ENCODE assay signal across 20 cellular contexts in the genomic region with DNA sequence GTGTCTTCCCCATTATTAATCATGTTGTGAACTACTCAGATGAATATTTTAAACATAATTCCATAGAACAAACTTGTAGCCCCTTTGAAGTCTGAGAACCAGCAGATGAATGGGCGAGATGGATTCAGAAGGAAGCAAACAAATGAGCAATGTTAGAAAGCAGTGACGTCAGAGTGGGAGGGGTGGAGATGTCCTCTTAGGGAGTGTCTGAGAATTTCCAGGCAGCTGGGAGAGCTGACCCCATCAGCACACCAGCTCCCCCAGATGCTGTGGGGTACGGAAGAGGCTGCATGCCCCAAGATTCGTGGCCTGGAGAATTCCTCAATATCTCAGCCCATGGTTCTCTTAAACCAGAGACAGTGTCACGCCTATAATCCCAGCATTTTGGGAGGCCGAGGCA.
A peak's percentile ranks its signal among the peaks of the same experiment; 100 is the strongest.
DNase-seq lines count a peak whose midpoint lies in the region; ATAC-seq and TF ChIP-seq lines count a peak whose summit lies in the region.
"Had no signal": no experiment of that assay in that cellular context is flagged by ENCODE, and none has a peak within 500 bp of the region (broad histone marks: within the 10 kb centered on the region; RNA-seq: fewer than 3 reads in every experiment).

No MANE protein-coding gene starts in this region.

- intact Hi-C loops in posterior vena cava (cut with DNase I), result no loop called here

- peaks cover 3% of the 10 kb centered on the region for H3K4me1 Mint-ChIP-seq in GM23338
- H3K4me1 Mint-ChIP-seq in nephron progenitor cell, result peaks cover 5% of the 10 kb centered on the region
- H3K4me1 Mint-ChIP-seq: activated CD4-positive, alpha-beta T cell treated with anti-CD3 and anti-CD28 coated beads, Interleukin-2, amount 10 ng/mL, durations not matched to agents 7 days and 5 days; mesothelial cell of epicardium; stimulated activated effector memory CD8-positive, alpha-beta T cell treated with anti-CD3 and anti-CD28 coated beads, Interleukin-12 subunit alpha, Interleukin-12 subunit beta, amount 100 ng/mL, for 72 hours had no signal

- H3K4me2 ChIP-seq in GM23338, result no peak overlapping the region
- H3K4me2 ChIP-seq: SK-N-SH had no signal

- DNase-seq in GM23338 (ENCODE audit: low spot score) (peak; percentile 72), SW480 (ENCODE audit: low spot score) (peak; percentile 30), fibroblast of mammary gland (ENCODE audit: low read depth) (peak; percentile 45), nephron progenitor cell (no peak), posterior vena cava (ENCODE audit: low spot score) (no peak), NCI-H146 treated with DMSO at 0.1 percent for 48 hours (lab: John Stamatoyannopoulos, UW; ENCODE audit: unreplicated experiment) (no peak), NCI-H1092 treated with DMSO at 0.1 percent for 48 hours (lab: John Stamatoyannopoulos, UW) (no peak)
- DNase-seq: activated CD4-positive, alpha-beta T cell treated with anti-CD3 and anti-CD28 coated beads, Interleukin-2, amount 10 ng/mL, durations not matched to agents 7 days and 5 days; activated naive CD4-positive, alpha-beta T cell treated with Interleukin-2 at 50 U/mL for 16 hours; HFFc6; kidney glomerular epithelial cell; NCI-H2081 treated with DMSO at 0.1 percent for 48 hours; PC-3; SK-N-SH; stimulated activated CD4-positive, alpha-beta T cell treated with anti-CD3 and anti-CD28 coated beads, Interleukin-12 subunit alpha, Interleukin-12 subunit beta, amount 100 ng/mL, for 4 hours; T1000 had no signal

- ATAC-seq in GM23338 (peak; percentile 89), HG03097 (IDR thresholded peaks at IDR 0.05; ENCODE audit: low FRiP score, unreplicated experiment) (no peak)
- ATAC-seq: PC-3; stimulated activated effector memory CD8-positive, alpha-beta T cell treated with anti-CD3 and anti-CD28 coated beads, Interleukin-12 subunit alpha, Interleukin-12 subunit beta, amount 100 ng/mL, for 72 hours had no signal

- H3K4me3 Mint-ChIP-seq in GM23338, result no peak overlapping the region
- H3K4me3 Mint-ChIP-seq in nephron progenitor cell, result no peak overlapping the region
- H3K4me3 Mint-ChIP-seq: activated CD4-positive, alpha-beta T cell treated with anti-CD3 and anti-CD28 coated beads, Interleukin-2, amount 10 ng/mL, durations not matched to agents 7 days and 5 days; HFFc6; mesothelial cell of epicardium; stimulated activated effector memory CD8-positive, alpha-beta T cell treated with anti-CD3 and anti-CD28 coated beads, Interleukin-12 subunit alpha, Interleukin-12 subunit beta, amount 100 ng/mL, for 72 hours had no signal

- no peak overlapping the region for H2AFZ ChIP-seq in GM23338

- 0 out of 2 replicates have a peak, but pooled peaks cover 2% of the 10 kb centered on the region for H3F3A ChIP-seq in GM23338 (replicated peaks; ENCODE audit: low read depth)

- H3K4me1 ChIP-seq in GM23338 (ENCODE audit: insufficient read depth), result no peaks in the 10 kb centered on the region
- H3K4me1 ChIP-seq: tibial nerve had no signal

- H3K79me2 ChIP-seq in GM23338 (replicated peaks; ENCODE audit: insufficient read depth), result no peaks in the 10 kb centered on the region

- peaks cover 5% of the 10 kb centered on the region; the same call in 1 of the 2 replicates for H3K36me3 ChIP-seq in GM23338 (ENCODE audit: insufficient read depth)

- no peaks in the 10 kb centered on the region for H4K20me1 ChIP-seq in GM23338 (replicated peaks; ENCODE audit: insufficient read depth)

- H3K27ac Mint-ChIP-seq in GM23338 (peak overlapping the region; percentile 40), nephron progenitor cell (peak overlapping the region; percentile 68)
- H3K27ac Mint-ChIP-seq: activated CD4-positive, alpha-beta T cell treated with anti-CD3 and anti-CD28 coated beads, Interleukin-2, amount 10 ng/mL, durations not matched to agents 7 days and 5 days; HFFc6; mesothelial cell of epicardium; stimulated activated effector memory CD8-positive, alpha-beta T cell treated with anti-CD3 and anti-CD28 coated beads, Interleukin-12 subunit alpha, Interleukin-12 subunit beta, amount 100 ng/mL, for 72 hours had no signal

- H3K27me3 ChIP-seq in GM23338 (ENCODE audit: insufficient read depth), result no peaks in the 10 kb centered on the region
- H3K27me3 ChIP-seq: tibial nerve had no signal

- H3K9me3 Mint-ChIP-seq in GM23338 (no peaks in the 10 kb centered on the region), nephron progenitor cell (no peaks in the 10 kb centered on the region)
- H3K9me3 Mint-ChIP-seq: activated CD4-positive, alpha-beta T cell treated with anti-CD3 and anti-CD28 coated beads, Interleukin-2, amount 10 ng/mL, durations not matched to agents 7 days and 5 days; HFFc6; mesothelial cell of epicardium; stimulated activated effector memory CD8-positive, alpha-beta T cell treated with anti-CD3 and anti-CD28 coated beads, Interleukin-12 subunit alpha, Interleukin-12 subunit beta, amount 100 ng/mL, for 72 hours had no signal

- H3K27ac ChIP-seq in GM23338 (ENCODE audit: low read depth), result no peak overlapping the region
- H3K27ac ChIP-seq: tibial nerve had no signal

- H3K36me3 Mint-ChIP-seq in GM23338 (ENCODE audit: low read depth) (peaks cover 12% of the 10 kb centered on the region), nephron progenitor cell (ENCODE audit: low read depth) (peaks cover 11% of the 10 kb centered on the region)
- H3K36me3 Mint-ChIP-seq: stimulated activated effector memory CD8-positive, alpha-beta T cell treated with anti-CD3 and anti-CD28 coated beads, Interleukin-12 subunit alpha, Interleukin-12 subunit beta, amount 100 ng/mL, for 72 hours had no signal

- TF ChIP-seq CTCF in GM23338 (conservative IDR thresholded peaks at IDR 0.05; ENCODE audit: low read depth in 2 of 2) (no peak), fibroblast of mammary gland (conservative IDR thresholded peaks at IDR 0.05; ENCODE audit: control insufficient read depth, insufficient read depth, low read depth, low read length) (no peak), nephron progenitor cell (IDR thresholded peaks at IDR 0.05) (no peak)

- H3K4me3 ChIP-seq in GM23338 (no peak overlapping the region), fibroblast of mammary gland (ENCODE audit: control insufficient read depth, low read depth, low read length) (no peak overlapping the region)
- H3K4me3 ChIP-seq: tibial nerve had no signal

- H3K27me3 Mint-ChIP-seq in GM23338 (ENCODE audit: insufficient read depth, low read depth, poor library complexity) (peaks cover 5% of the 10 kb centered on the region), nephron progenitor cell (ENCODE audit: low read depth, poor library complexity) (peaks cover 3% of the 10 kb centered on the region)
- H3K27me3 Mint-ChIP-seq: activated CD4-positive, alpha-beta T cell treated with anti-CD3 and anti-CD28 coated beads, Interleukin-2, amount 10 ng/mL, durations not matched to agents 7 days and 5 days had no signal

- H3K9me2 ChIP-seq in GM23338 (ENCODE audit: insufficient read depth), result no peaks in the 10 kb centered on the region
- H3K9me2 ChIP-seq: SK-N-SH had no signal

TF ChIP-seq in GM23338, 12 proteins besides CTCF, POLR2A, EP300 and RAD21:
- TF ChIP-seq, protein P1, sequence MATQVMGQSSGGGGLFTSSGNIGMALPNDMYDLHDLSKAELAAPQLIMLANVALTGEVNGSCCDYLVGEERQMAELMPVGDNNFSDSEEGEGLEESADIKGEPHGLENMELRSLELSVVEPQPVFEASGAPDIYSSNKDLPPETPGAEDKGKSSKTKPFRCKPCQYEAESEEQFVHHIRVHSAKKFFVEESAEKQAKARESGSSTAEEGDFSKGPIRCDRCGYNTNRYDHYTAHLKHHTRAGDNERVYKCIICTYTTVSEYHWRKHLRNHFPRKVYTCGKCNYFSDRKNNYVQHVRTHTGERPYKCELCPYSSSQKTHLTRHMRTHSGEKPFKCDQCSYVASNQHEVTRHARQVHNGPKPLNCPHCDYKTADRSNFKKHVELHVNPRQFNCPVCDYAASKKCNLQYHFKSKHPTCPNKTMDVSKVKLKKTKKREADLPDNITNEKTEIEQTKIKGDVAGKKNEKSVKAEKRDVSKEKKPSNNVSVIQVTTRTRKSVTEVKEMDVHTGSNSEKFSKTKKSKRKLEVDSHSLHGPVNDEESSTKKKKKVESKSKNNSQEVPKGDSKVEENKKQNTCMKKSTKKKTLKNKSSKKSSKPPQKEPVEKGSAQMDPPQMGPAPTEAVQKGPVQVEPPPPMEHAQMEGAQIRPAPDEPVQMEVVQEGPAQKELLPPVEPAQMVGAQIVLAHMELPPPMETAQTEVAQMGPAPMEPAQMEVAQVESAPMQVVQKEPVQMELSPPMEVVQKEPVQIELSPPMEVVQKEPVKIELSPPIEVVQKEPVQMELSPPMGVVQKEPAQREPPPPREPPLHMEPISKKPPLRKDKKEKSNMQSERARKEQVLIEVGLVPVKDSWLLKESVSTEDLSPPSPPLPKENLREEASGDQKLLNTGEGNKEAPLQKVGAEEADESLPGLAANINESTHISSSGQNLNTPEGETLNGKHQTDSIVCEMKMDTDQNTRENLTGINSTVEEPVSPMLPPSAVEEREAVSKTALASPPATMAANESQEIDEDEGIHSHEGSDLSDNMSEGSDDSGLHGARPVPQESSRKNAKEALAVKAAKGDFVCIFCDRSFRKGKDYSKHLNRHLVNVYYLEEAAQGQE (IDR thresholded peaks at IDR 0.05; ENCODE audit: unreplicated experiment), result no peak
- TF ChIP-seq JUNB (IDR thresholded peaks at IDR 0.05; ENCODE audit: unreplicated experiment) (peak; percentile 94), CREB1 (CRISPR knock-in tag; IDR thresholded peaks at IDR 0.05; ENCODE audit: low read depth) (peak; percentile 84)

Comparison
In these comparisons a context has a peak if more than half of its experiments do, and no peak if none do; other contexts are left out.
1. DNase-seq: peak in GM23338 (single experiment), SW480 (single experiment) and fibroblast of mammary gland (single experiment); none in nephron progenitor cell (single experiment), posterior vena cava (single experiment), NCI-H146 treated with DMSO at 0.1 percent for 48 hours (single experiment) and NCI-H1092 treated with DMSO at 0.1 percent for 48 hours (single experiment).